In the genomic region with DNA sequence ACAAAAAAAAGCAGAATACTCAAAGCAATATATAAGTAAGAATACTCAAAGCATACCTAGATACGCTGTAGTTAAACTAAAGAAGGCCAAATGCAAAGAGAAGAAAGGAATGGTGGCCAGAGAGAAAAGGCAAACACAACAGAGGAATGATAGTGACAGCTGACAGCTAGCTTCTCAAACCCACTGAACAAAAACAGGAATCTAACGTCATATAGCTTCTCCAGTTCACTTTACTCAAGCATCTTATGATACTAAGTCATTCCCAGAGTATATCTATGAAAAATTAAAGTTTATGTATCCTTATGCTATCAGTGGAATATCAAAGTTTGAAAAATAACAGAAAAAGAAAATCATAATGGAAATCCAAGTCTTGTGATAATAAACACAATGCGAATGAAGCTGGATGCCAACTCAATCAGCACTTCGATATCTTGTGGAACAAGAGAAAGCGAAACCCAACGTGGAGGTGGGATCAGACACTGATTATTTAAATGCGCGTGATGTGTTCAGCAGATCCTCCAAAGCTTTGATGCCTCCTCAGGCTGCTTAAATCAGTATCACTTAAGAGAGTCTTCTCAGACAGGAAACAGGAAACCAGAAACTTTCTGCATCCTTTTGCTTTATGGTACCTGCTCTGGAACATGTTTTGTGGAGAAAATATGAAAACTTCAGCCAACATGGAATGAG, we compare ENCODE assay signal across 9 cellular contexts.
DNase-seq lines count a peak whose midpoint lies in the region; ATAC-seq and TF ChIP-seq lines count a peak whose summit lies in the region.
"Had no signal": no experiment of that assay in that cellular context is flagged by ENCODE, and none has a peak within 500 bp of the region (broad histone marks: within the 10 kb centered on the region; RNA-seq: fewer than 3 reads in every experiment).

No MANE protein-coding gene starts in this region.

- H3K27ac Mint-ChIP-seq in activated T-cell treated with anti-CD3 and anti-CD28 coated beads, Interleukin-2, amount 50 U/mL, for 24 hours: peak overlapping the region; percentile 88
- H3K27ac Mint-ChIP-seq in neural progenitor cell: no peak overlapping the region

- intact Hi-C loops in sciatic nerve (cut with DNase I): no loop called here

- H3K4me3 Mint-ChIP-seq in activated T-cell treated with anti-CD3 and anti-CD28 coated beads, Interleukin-2, amount 50 U/mL, for 24 hours: peak overlapping the region; percentile 64
- no peak overlapping the region for H3K4me3 Mint-ChIP-seq in neural progenitor cell

- no peaks in the 10 kb centered on the region for H3K36me3 ChIP-seq in neural progenitor cell

- no peak overlapping the region for H3K27ac ChIP-seq in neural progenitor cell

- peaks cover 51% of the 10 kb centered on the region for H3K36me3 Mint-ChIP-seq in activated T-cell treated with anti-CD3 and anti-CD28 coated beads, Interleukin-2, amount 50 U/mL, for 24 hours (ENCODE audit: low read depth)
- H3K36me3 Mint-ChIP-seq in neural progenitor cell: peaks cover 25% of the 10 kb centered on the region

- H4K20me1 ChIP-seq in neural progenitor cell (ENCODE audit: low read depth): peaks cover 5% of the 10 kb centered on the region

- peaks cover 33% of the 10 kb centered on the region for H3K4me1 ChIP-seq in neural progenitor cell

- no peak overlapping the region for H2AFZ ChIP-seq in neural progenitor cell (replicated peaks)

- DNase-seq in activated T-cell treated with anti-CD3 and anti-CD28 coated beads, Interleukin-2, amount 50 U/mL, for 24 hours: no peak
- DNase-seq in stimulated activated CD4-positive, alpha-beta T cell treated with anti-CD3 and anti-CD28 coated beads, TNF-alpha, amount 100 ng/mL, for 24 hours (ENCODE audit: low read depth in 3 of 3): peak; percentile 32 to 47 (median 36)
- DNase-seq in neural progenitor cell (ENCODE audit: low spot score) (no peak), NCI-H345 treated with DMSO at 0.1 percent for 48 hours (lab: John Stamatoyannopoulos, UW; ENCODE audit: unreplicated experiment) (no peak), sciatic nerve (ENCODE audit: low spot score) (no peak)
- DNase-seq: NCI-H1694 had no signal

- H3K4me2 ChIP-seq in neural progenitor cell: no peak overlapping the region

- no peak overlapping the region for H3K9ac ChIP-seq in neural progenitor cell

- H3K4me1 Mint-ChIP-seq in activated T-cell treated with anti-CD3 and anti-CD28 coated beads, Interleukin-2, amount 50 U/mL, for 24 hours (ENCODE audit: low read depth): peaks cover 92% of the 10 kb centered on the region
- H3K4me1 Mint-ChIP-seq in neural progenitor cell: peaks cover 27% of the 10 kb centered on the region

- H3K27me3 Mint-ChIP-seq in activated T-cell treated with anti-CD3 and anti-CD28 coated beads, Interleukin-2, amount 50 U/mL, for 24 hours: no peaks in the 10 kb centered on the region
- no peaks in the 10 kb centered on the region for H3K27me3 Mint-ChIP-seq in neural progenitor cell (ENCODE audit: insufficient read depth, low read depth)

- no peak overlapping the region for H3K4me3 ChIP-seq in neural progenitor cell

- no peak for TF ChIP-seq CTCF in neural progenitor cell (IDR thresholded peaks at IDR 0.05)

- no peaks in the 10 kb centered on the region for H3K27me3 ChIP-seq in neural progenitor cell

- peaks cover 5% of the 10 kb centered on the region for H3F3A ChIP-seq in neural progenitor cell (ENCODE audit: low read depth)

- H3K9me3 ChIP-seq in neural progenitor cell (ENCODE audit: low read depth): no peaks in the 10 kb centered on the region

- no peaks in the 10 kb centered on the region for H3K9me3 Mint-ChIP-seq in activated T-cell treated with anti-CD3 and anti-CD28 coated beads, Interleukin-2, amount 50 U/mL, for 24 hours
- peaks cover 14% of the 10 kb centered on the region for H3K9me3 Mint-ChIP-seq in neural progenitor cell

- ATAC-seq in GM18909 (IDR thresholded peaks at IDR 0.05; ENCODE audit: poor library complexity, unreplicated experiment) (peak; percentile 52), HG03135 (IDR thresholded peaks at IDR 0.05; ENCODE audit: unreplicated experiment) (peak; percentile 53), GM18517 (IDR thresholded peaks at IDR 0.05; ENCODE audit: unreplicated experiment) (no peak), sciatic nerve (no peak)

- peaks cover 26% of the 10 kb centered on the region for H3K79me2 ChIP-seq in neural progenitor cell (ENCODE audit: low read depth)

Comparison
In these comparisons a context has a peak if more than half of its experiments do, and no peak if none do; other contexts are left out.
1. ATAC-seq: peak in GM18909 (single experiment) and HG03135 (single experiment); none in GM18517 (single experiment) and sciatic nerve (single experiment).
2. DNase-seq: peak in stimulated activated CD4-positive, alpha-beta T cell treated with anti-CD3 and anti-CD28 coated beads, TNF-alpha, amount 100 ng/mL, for 24 hours (3 of 3); none in activated T-cell treated with anti-CD3 and anti-CD28 coated beads, Interleukin-2, amount 50 U/mL, for 24 hours (single experiment), neural progenitor cell (single experiment), NCI-H345 treated with DMSO at 0.1 percent for 48 hours (single experiment) and sciatic nerve (single experiment).